In genomic region chr1:35539073-35539823, GRCh38 we compare ENCODE assay signal across 8 cellular contexts. TPM values are rescaled to one million over a fixed set of nuclear protein-coding genes. Genes with fewer than 3 reads are reported as not detected.
DNase-seq lines count a peak whose midpoint lies in the region; ATAC-seq and TF ChIP-seq lines count a peak whose summit lies in the region.

No MANE protein-coding gene starts in this region.

- H3K9me3 ChIP-seq in left ventricle myocardium inferior (replicated peaks) = no peaks in the 10 kb centered on the region
- no peaks in the 10 kb centered on the region for H3K9me3 ChIP-seq in tibial artery

- intact Hi-C loops in left ventricle myocardium inferior (cut with micrococcal nuclease) = no loop called here
- intact Hi-C loops in tibial artery (cut with DNase I; ENCODE audit: low total_unique reads) = no loop called here

- H3K27me3 ChIP-seq in left ventricle myocardium inferior (ENCODE audit: low read depth) (no peaks in the 10 kb centered on the region), tibial artery (no peaks in the 10 kb centered on the region)

- DNase-seq in ELR (ENCODE audit: low read depth) (peak; percentile 17), left ventricle myocardium inferior (no peak), tibial artery (no peak), iPS-NIHi11 (ENCODE audit: low spot score) (no peak), GOT3 (lab: John Stamatoyannopoulos, UW) (no peak), CD1c-positive myeloid dendritic cell (ENCODE audit: extremely low spot score) (no peak)
- DNase-seq in activated T-cell treated with anti-CD3 and anti-CD28 coated beads, Interleukin-2, amount 50 U/mL, for 48 hours = peak; percentile 43 to 45

- TF ChIP-seq CTCF in left ventricle myocardium inferior (IDR thresholded peaks at IDR 0.05; ENCODE audit: borderline replicate concordance) (no peak), tibial artery (IDR thresholded peaks at IDR 0.05) (no peak)

- H3K4me3 ChIP-seq in left ventricle myocardium inferior = peak overlapping the region; percentile 55
- no peak overlapping the region for H3K4me3 ChIP-seq in tibial artery

- H3K36me3 ChIP-seq in left ventricle myocardium inferior = no peaks in the 10 kb centered on the region
- no peaks in the 10 kb centered on the region for H3K36me3 ChIP-seq in tibial artery

- ATAC-seq in HG03139 (IDR thresholded peaks at IDR 0.05; ENCODE audit: unreplicated experiment) = peak; percentile 36

- H3K4me1 ChIP-seq in left ventricle myocardium inferior = peaks cover 94% of the 10 kb centered on the region
- peaks cover 0 to 59% (median 38%) of the 10 kb centered on the region in 4 donors for H3K4me1 ChIP-seq in tibial artery

- H3K27ac ChIP-seq in left ventricle myocardium inferior (replicated peaks) (peak overlapping the region; percentile 79), tibial artery (peak overlapping the region; percentile 61 to 68)

RNA-seq across cellular contexts. Expression of gene KIAA0319L, which starts 18.0 kb away (rescaled TPM):
- 64.3 TPM for total RNA-seq in left ventricle myocardium inferior

RNA-seq across cellular contexts. Expression of gene NCDN, which starts 18.4 kb away (rescaled TPM):
- total RNA-seq in left ventricle myocardium inferior = 26.1 TPM

RNA-seq across cellular contexts. Expression of gene TFAP2E, which starts 33.9 kb away (rescaled TPM):
- 0.30 TPM for total RNA-seq in left ventricle myocardium inferior

Comparison
In these comparisons a context has a peak if more than half of its experiments do, and no peak if none do; other contexts are left out.
1. DNase-seq: peak in ELR (single experiment) and activated T-cell treated with anti-CD3 and anti-CD28 coated beads, Interleukin-2, amount 50 U/mL, for 48 hours (2 of 2); none in left ventricle myocardium inferior (single experiment), tibial artery (0 of 2), iPS-NIHi11 (single experiment), GOT3 (single experiment) and CD1c-positive myeloid dendritic cell (single experiment).